8 cellular contexts compared by ENCODE assay signal in the genomic region with DNA sequence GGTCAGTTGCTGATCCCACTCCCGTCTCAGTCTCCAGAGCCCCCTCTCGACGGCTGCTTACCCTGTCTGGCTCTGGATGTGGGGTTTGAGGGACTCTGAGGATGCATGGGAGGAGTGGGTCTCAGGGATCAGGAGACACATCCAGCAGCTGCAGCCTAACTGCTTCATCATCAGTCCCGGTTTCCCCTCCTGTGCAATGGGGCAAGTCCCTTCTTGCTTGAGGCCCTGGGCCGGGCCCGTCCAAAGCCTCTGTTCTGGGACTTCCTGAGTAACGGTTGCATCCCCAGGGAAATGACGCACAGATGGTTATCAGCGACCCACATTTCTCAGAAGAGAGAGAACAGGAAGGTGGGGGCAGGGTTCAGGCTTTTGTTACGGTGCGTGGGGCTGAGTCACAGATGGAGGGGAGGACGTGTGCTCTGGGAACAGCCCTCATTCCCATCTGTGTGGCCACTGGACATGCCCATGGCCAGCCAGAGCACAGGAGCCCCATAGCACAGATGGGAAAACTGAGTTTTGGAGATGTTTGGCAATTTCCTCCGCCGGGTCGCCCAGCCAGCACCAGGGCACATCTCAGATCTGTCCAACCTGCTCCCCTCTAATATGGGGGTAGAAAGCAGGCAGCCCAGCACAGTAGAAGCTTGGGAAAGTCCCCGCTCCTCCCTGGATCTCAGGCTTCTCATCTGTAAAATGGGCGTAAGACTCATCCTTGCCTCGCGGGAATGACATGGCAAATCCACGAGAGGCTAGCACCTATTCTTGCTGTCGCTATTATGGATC. TPM values are rescaled to one million over a fixed set of nuclear protein-coding genes. Genes with fewer than 3 reads are reported as not detected.
A peak's percentile ranks its signal among the peaks of the same experiment; 100 is the strongest.
DNase-seq lines count a peak whose midpoint lies in the region; ATAC-seq and TF ChIP-seq lines count a peak whose summit lies in the region.

No MANE protein-coding gene starts in this region.

- peak; percentile 50 for ATAC-seq in HG03039 (IDR thresholded peaks at IDR 0.05; ENCODE audit: unreplicated experiment)
- ATAC-seq in right cardiac atrium, result peak; percentile 76 to 96

- intact Hi-C loops in right cardiac atrium (cut with DNase I), result loop anchor here in 1 of 4 donors (10.0 kb wide), 1 partner anchor 200 kb away; no protein-coding TSS in a partner anchor

- WGBS in right cardiac atrium, result 54% methylated on average over 21 of the region's 21 CpGs

- H3K9me3 ChIP-seq in right cardiac atrium (ENCODE audit: control insufficient read depth, low read length), result no peaks in the 10 kb centered on the region

- H3K27me3 ChIP-seq in right cardiac atrium (ENCODE audit: control insufficient read depth, insufficient read depth), result no peaks in the 10 kb centered on the region

- no peaks in the 10 kb centered on the region for H3K4me1 ChIP-seq in right cardiac atrium (ENCODE audit: control insufficient read depth, insufficient read depth, low read length)

- peak overlapping the region; percentile 47 for H3K4me3 Mint-ChIP-seq in activated naive CD8-positive, alpha-beta T cell

- H3K27ac ChIP-seq in right cardiac atrium (ENCODE audit: low read length), result peak overlapping the region; percentile 68

- no peaks in the 10 kb centered on the region for H3K36me3 Mint-ChIP-seq in activated naive CD8-positive, alpha-beta T cell

- H3K27ac Mint-ChIP-seq in activated naive CD8-positive, alpha-beta T cell, result no peak overlapping the region

- peaks cover 1% of the 10 kb centered on the region for H3K9me3 Mint-ChIP-seq in activated naive CD8-positive, alpha-beta T cell (ENCODE audit: low read depth)

- H3K4me3 ChIP-seq in GM12864 (ENCODE audit: low read depth, low read length) (peak overlapping the region; percentile 31), right cardiac atrium (ENCODE audit: low read length) (no peak overlapping the region)

- DNase-seq in GM12864 (ENCODE audit: low read depth) (peak; percentile 80), SKM-1 (lab: John Stamatoyannopoulos, UW; ENCODE audit: unreplicated experiment) (peak; percentile 86), right cardiac atrium (peak; percentile 78 to 87 (median 82)), NCI-H1105 treated with DMSO at 0.1 percent for 48 hours (lab: John Stamatoyannopoulos, UW) (no peak), NCI-H446 (lab: John Stamatoyannopoulos, UW) (no peak)
- peak; percentile 68 to 83 for DNase-seq in stimulated activated CD4-positive, alpha-beta T cell treated with anti-CD3 and anti-CD28 coated beads, Interleukin-2, amount 100 ng/mL, for 48 hours

- H3K4me1 Mint-ChIP-seq in activated naive CD8-positive, alpha-beta T cell (ENCODE audit: low read depth), result peaks cover 2% of the 10 kb centered on the region

- no peak for TF ChIP-seq CTCF in GM12864 (IDR thresholded peaks at IDR 0.05; ENCODE audit: low read depth, low read length, missing control alignments)

- H3K27me3 Mint-ChIP-seq in activated naive CD8-positive, alpha-beta T cell, result no peaks in the 10 kb centered on the region

RNA-seq across cellular contexts. Expression of a gene that starts 19.3 kb away (rescaled TPM):
- 1 to 10 TPM; 1.8 to 2.5 (median 2.1) TPM for total RNA-seq in right cardiac atrium
- polyA plus RNA-seq in right cardiac atrium, result 1.00 TPM

RNA-seq across cellular contexts. Expression of a gene that starts 23.4 kb away (rescaled TPM):
- under 1 TPM; 0.33 to 0.96 (median 0.74) TPM for total RNA-seq in right cardiac atrium
- 0.97 TPM for polyA plus RNA-seq in right cardiac atrium

RNA-seq across cellular contexts. Expression of a gene that starts 30.6 kb away (rescaled TPM):
- 10 to 100 TPM; 25.8 to 36.6 (median 27.9) TPM for total RNA-seq in right cardiac atrium
- 20.3 TPM for polyA plus RNA-seq in right cardiac atrium

Comparison
In these comparisons a context has a peak if more than half of its experiments do, and no peak if none do; other contexts are left out.
1. DNase-seq: peak in GM12864 (single experiment), SKM-1 (single experiment), right cardiac atrium (3 of 3) and stimulated activated CD4-positive, alpha-beta T cell treated with anti-CD3 and anti-CD28 coated beads, Interleukin-2, amount 100 ng/mL, for 48 hours (2 of 2); none in NCI-H1105 treated with DMSO at 0.1 percent for 48 hours (single experiment) and NCI-H446 (0 of 2).